25 cellular contexts compared by ENCODE assay signal in genomic region chr16:2749936-2750335, GRCh38. TPM values are rescaled to one million over a fixed set of nuclear protein-coding genes. Genes with fewer than 3 reads are reported as not detected.
DNase-seq lines count a peak whose midpoint lies in the region; ATAC-seq and TF ChIP-seq lines count a peak whose summit lies in the region.
"Had no signal": no experiment of that assay in that cellular context is flagged by ENCODE, and none has a peak within 500 bp of the region (broad histone marks: within the 10 kb centered on the region; RNA-seq: fewer than 3 reads in every experiment).

No MANE protein-coding gene starts in this region.

- intact Hi-C loops in activated CD8-positive, alpha-beta T cell treated with anti-CD3 and anti-CD28 coated beads for 36 hours (cut with micrococcal nuclease) = no loop called here
- intact Hi-C loops in posterior vena cava (cut with DNase I) (no loop called here), left lung (cut with DNase I) (no loop called here)

- H3K9me3 Mint-ChIP-seq in activated CD8-positive, alpha-beta T cell treated with anti-CD3 and anti-CD28 coated beads, Interleukin-2, amount 10 ng/mL, durations not matched to agents 7 days and 5 days (ENCODE audit: insufficient read depth) = no peaks in the 10 kb centered on the region
- H3K9me3 Mint-ChIP-seq in activated CD8-positive, alpha-beta T cell treated with anti-CD3 and anti-CD28 coated beads for 36 hours = peaks cover 1% of the 10 kb centered on the region
- H3K9me3 Mint-ChIP-seq in endothelial cell (ENCODE audit: unreplicated experiment) = no peaks in the 10 kb centered on the region
- H3K9me3 Mint-ChIP-seq: activated naive CD4-positive, alpha-beta T cell treated with anti-CD3 and anti-CD28 coated beads for 36 hours had no signal

- H3K27me3 Mint-ChIP-seq in activated CD8-positive, alpha-beta T cell treated with anti-CD3 and anti-CD28 coated beads, Interleukin-2, amount 10 ng/mL, durations not matched to agents 7 days and 5 days (ENCODE audit: low read depth) = no peaks in the 10 kb centered on the region
- no peaks in the 10 kb centered on the region for H3K27me3 Mint-ChIP-seq in activated CD8-positive, alpha-beta T cell treated with anti-CD3 and anti-CD28 coated beads for 36 hours
- H3K27me3 Mint-ChIP-seq in endothelial cell (ENCODE audit: unreplicated experiment) = peaks cover 18% of the 10 kb centered on the region

- H3K27ac ChIP-seq in HUES6 (ENCODE audit: low read depth, low read length) = no peak overlapping the region
- no peak overlapping the region for H3K27ac ChIP-seq in left lung
- H3K27ac ChIP-seq: ascending aorta, BLaER1, esophagus muscularis mucosa, KMS-11, right atrium auricular region, upper lobe of right lung had no signal

- peaks cover 32% of the 10 kb centered on the region for H3K36me3 Mint-ChIP-seq in activated CD8-positive, alpha-beta T cell treated with anti-CD3 and anti-CD28 coated beads, Interleukin-2, amount 10 ng/mL, durations not matched to agents 7 days and 5 days (ENCODE audit: low read depth)
- H3K36me3 Mint-ChIP-seq in activated CD8-positive, alpha-beta T cell treated with anti-CD3 and anti-CD28 coated beads for 36 hours (ENCODE audit: low read depth) = peaks cover 30% of the 10 kb centered on the region
- H3K36me3 Mint-ChIP-seq in endothelial cell (ENCODE audit: low read depth, unreplicated experiment) = peaks cover 14% of the 10 kb centered on the region

- peaks cover 41% of the 10 kb centered on the region for H3K4me1 Mint-ChIP-seq in activated CD8-positive, alpha-beta T cell treated with anti-CD3 and anti-CD28 coated beads, Interleukin-2, amount 10 ng/mL, durations not matched to agents 7 days and 5 days (ENCODE audit: low read depth)
- peaks cover 21% of the 10 kb centered on the region for H3K4me1 Mint-ChIP-seq in activated CD8-positive, alpha-beta T cell treated with anti-CD3 and anti-CD28 coated beads for 36 hours (ENCODE audit: low read depth)
- peaks cover 29% of the 10 kb centered on the region for H3K4me1 Mint-ChIP-seq in endothelial cell (ENCODE audit: unreplicated experiment)

- H3K36me3 ChIP-seq in HUES6 (ENCODE audit: control insufficient read depth, insufficient read depth, low read length) (peaks cover 9% of the 10 kb centered on the region), left lung (no peaks in the 10 kb centered on the region)
- H3K36me3 ChIP-seq: ascending aorta, esophagus muscularis mucosa, right atrium auricular region, upper lobe of right lung had no signal

- ATAC-seq in activated CD8-positive, alpha-beta T cell treated with anti-CD3 and anti-CD28 coated beads, Interleukin-2, amount 10 ng/mL, durations not matched to agents 7 days and 5 days = no peak
- no peak for ATAC-seq in activated CD8-positive, alpha-beta T cell treated with anti-CD3 and anti-CD28 coated beads for 36 hours
- ATAC-seq in HG03108 (IDR thresholded peaks at IDR 0.05; ENCODE audit: unreplicated experiment) (no peak), left lung (no peak)
- ATAC-seq: left ventricle myocardium superior, upper lobe of right lung had no signal

- peak overlapping the region; percentile 10 for H3K9ac ChIP-seq in HUES6 (ENCODE audit: low read length)
- H3K9ac ChIP-seq: BLaER1, KMS-11 had no signal

- peak; percentile 46 for DNase-seq in activated CD8-positive, alpha-beta T cell treated with anti-CD3 and anti-CD28 coated beads, Interleukin-2, amount 10 ng/mL, durations not matched to agents 7 days and 5 days
- DNase-seq in activated CD8-positive, alpha-beta T cell treated with anti-CD3 and anti-CD28 coated beads for 36 hours = no peak
- DNase-seq in endothelial cell (ENCODE audit: low spot score) = no peak
- DNase-seq in posterior vena cava (ENCODE audit: low spot score) = peak; percentile 68
- no peak for DNase-seq in NCI-H1417 treated with DMSO at 0.1 percent for 48 hours (lab: John Stamatoyannopoulos, UW)
- DNase-seq in left lung = no peak
- DNase-seq: activated naive CD4-positive, alpha-beta T cell treated with anti-CD3 and anti-CD28 coated beads for 36 hours; effector CD4-positive, alpha-beta T cell; hippocampal formation; left ventricle myocardium superior; MV-4-11; NCI-H1694 treated with DMSO at 0.1 percent for 48 hours; NCI-H748 treated with DMSO at 0.1 percent for 48 hours; stimulated activated CD4-positive, alpha-beta T cell treated with anti-CD3 and anti-CD28 coated beads, Interleukin-4, amount 100 ng/mL, for 24 hours; upper lobe of right lung had no signal

- CTCF ChIA-PET in activated CD8-positive, alpha-beta T cell treated with anti-CD3 and anti-CD28 coated beads, Interleukin-2, amount 10 ng/mL, durations not matched to agents 7 days and 5 days (lab: Charles Lee) = no interaction called here
- CTCF ChIA-PET in activated CD8-positive, alpha-beta T cell treated with anti-CD3 and anti-CD28 coated beads for 36 hours (lab: Charles Lee) = no interaction called here

- H3K9me3 ChIP-seq in HUES6 (ENCODE audit: control insufficient read depth, insufficient read depth, low read depth, low read length) = no peaks in the 10 kb centered on the region
- H3K9me3 ChIP-seq in left lung = no peaks in the 10 kb centered on the region
- H3K9me3 ChIP-seq: ascending aorta, BLaER1, esophagus muscularis mucosa, right atrium auricular region, upper lobe of right lung had no signal

- peak overlapping the region; percentile 68 for H3K27ac Mint-ChIP-seq in activated CD8-positive, alpha-beta T cell treated with anti-CD3 and anti-CD28 coated beads, Interleukin-2, amount 10 ng/mL, durations not matched to agents 7 days and 5 days
- H3K27ac Mint-ChIP-seq in activated CD8-positive, alpha-beta T cell treated with anti-CD3 and anti-CD28 coated beads for 36 hours = no peak overlapping the region
- peak overlapping the region; percentile 75 for H3K27ac Mint-ChIP-seq in endothelial cell (ENCODE audit: unreplicated experiment)

- H3K4me1 ChIP-seq in HUES6 (ENCODE audit: control insufficient read depth, insufficient read depth, low read length) (peaks cover 13% of the 10 kb centered on the region), left lung (peaks cover 15 to 23% of the 10 kb centered on the region in 2 donors)

- H3K4me3 ChIP-seq in HUES6 (ENCODE audit: low read depth, low read length) (no peak overlapping the region), left lung (no peak overlapping the region)
- H3K4me3 ChIP-seq: ascending aorta, BLaER1, esophagus muscularis mucosa, right atrium auricular region, upper lobe of right lung had no signal

- POLR2A ChIA-PET in activated CD8-positive, alpha-beta T cell treated with anti-CD3 and anti-CD28 coated beads, Interleukin-2, amount 10 ng/mL, durations not matched to agents 7 days and 5 days (lab: Charles Lee) = interaction anchor here (5.8 kb wide), 1 partner anchor 25 kb away, joined by 60 read pairs; the partner anchor contains the start of gene ELOB
- POLR2A ChIA-PET in activated CD8-positive, alpha-beta T cell treated with anti-CD3 and anti-CD28 coated beads for 36 hours (lab: Charles Lee) = no interaction called here

- H3K27me3 ChIP-seq in HUES6 (ENCODE audit: control insufficient read depth, insufficient read depth, low read length) (no peaks in the 10 kb centered on the region), left lung (no peaks in the 10 kb centered on the region)
- H3K27me3 ChIP-seq: ascending aorta, BLaER1, esophagus muscularis mucosa, right atrium auricular region, upper lobe of right lung had no signal

- peak overlapping the region; percentile 90 for H3K4me3 Mint-ChIP-seq in activated CD8-positive, alpha-beta T cell treated with anti-CD3 and anti-CD28 coated beads, Interleukin-2, amount 10 ng/mL, durations not matched to agents 7 days and 5 days
- H3K4me3 Mint-ChIP-seq in activated CD8-positive, alpha-beta T cell treated with anti-CD3 and anti-CD28 coated beads for 36 hours = no peak overlapping the region
- H3K4me3 Mint-ChIP-seq in endothelial cell (ENCODE audit: unreplicated experiment) = no peak overlapping the region

- no peak for TF ChIP-seq CTCF in activated CD8-positive, alpha-beta T cell treated with anti-CD3 and anti-CD28 coated beads for 36 hours (IDR thresholded peaks at IDR 0.05)
- no peak for TF ChIP-seq CTCF in endothelial cell (IDR thresholded peaks at IDR 0.05; ENCODE audit: unreplicated experiment)
- TF ChIP-seq CTCF in left lung (IDR thresholded peaks at IDR 0.05) = no peak

RNA-seq across cellular contexts. Expression of gene SRRM2, which starts 2.5 kb away (rescaled TPM):
- total RNA-seq in activated CD8-positive, alpha-beta T cell treated with anti-CD3 and anti-CD28 coated beads, Interleukin-2, amount 10 ng/mL, durations not matched to agents 7 days and 5 days = 100 to 1,000 TPM; 501 to 511 TPM
- 100 to 1,000 TPM; 518 to 561 TPM for total RNA-seq in activated CD8-positive, alpha-beta T cell treated with anti-CD3 and anti-CD28 coated beads for 36 hours
- 456 TPM for total RNA-seq in endothelial cell (ENCODE audit: unreplicated experiment)
- total RNA-seq in posterior vena cava = 100 to 1,000 TPM; 320 to 360 TPM
- total RNA-seq in left lung = 100 to 1,000 TPM; 536 to 562 TPM

RNA-seq across cellular contexts. Expression of gene ELOB, which starts 27.1 kb away (rescaled TPM):
- total RNA-seq in activated CD8-positive, alpha-beta T cell treated with anti-CD3 and anti-CD28 coated beads, Interleukin-2, amount 10 ng/mL, durations not matched to agents 7 days and 5 days = 100 to 1,000 TPM; 163 to 182 TPM
- 100 to 1,000 TPM; 174 to 178 TPM for total RNA-seq in activated CD8-positive, alpha-beta T cell treated with anti-CD3 and anti-CD28 coated beads for 36 hours
- total RNA-seq in endothelial cell (ENCODE audit: unreplicated experiment) (195 TPM), posterior vena cava (100 to 1,000 TPM; 182 to 196 TPM), left lung (100 to 1,000 TPM; 200 to 205 TPM)

RNA-seq across cellular contexts. Expression of gene PRSS27, which starts 29.9 kb away (rescaled TPM):
- total RNA-seq in activated CD8-positive, alpha-beta T cell treated with anti-CD3 and anti-CD28 coated beads, Interleukin-2, amount 10 ng/mL, durations not matched to agents 7 days and 5 days = 1 to 10 TPM in 1 of 2 experiments, under 1 TPM in 1; 0.70 to 1.0 TPM
- 1 to 10 TPM; 1.2 to 1.4 TPM for total RNA-seq in activated CD8-positive, alpha-beta T cell treated with anti-CD3 and anti-CD28 coated beads for 36 hours
- total RNA-seq in endothelial cell (ENCODE audit: unreplicated experiment) = 0.90 TPM
- 1 to 10 TPM in 1 of 2 donors, under 1 TPM in 1; 0.71 to 1.4 TPM for total RNA-seq in posterior vena cava
- total RNA-seq in left lung = under 1 TPM; 0.45 to 0.70 TPM
- total RNA-seq: ascending aorta had no signal

RNA-seq across cellular contexts. Expression of gene PRSS33, which starts 37.4 kb away (rescaled TPM):
- total RNA-seq in activated CD8-positive, alpha-beta T cell treated with anti-CD3 and anti-CD28 coated beads, Interleukin-2, amount 10 ng/mL, durations not matched to agents 7 days and 5 days = not detected
- under 1 TPM in 1 of 2 experiments, not detected in 1; 0.29 TPM for total RNA-seq in activated CD8-positive, alpha-beta T cell treated with anti-CD3 and anti-CD28 coated beads for 36 hours
- total RNA-seq in endothelial cell (ENCODE audit: unreplicated experiment) (not detected), posterior vena cava (not detected), left lung (not detected)
- total RNA-seq: chondrocyte, esophagus muscularis mucosa, frontal cortex, left ventricle myocardium superior, right atrium auricular region, upper lobe of right lung had no signal

RNA-seq across cellular contexts. Expression of gene PRSS41, which starts 48.3 kb away (rescaled TPM):
- not detected for total RNA-seq in activated CD8-positive, alpha-beta T cell treated with anti-CD3 and anti-CD28 coated beads, Interleukin-2, amount 10 ng/mL, durations not matched to agents 7 days and 5 days
- total RNA-seq in activated CD8-positive, alpha-beta T cell treated with anti-CD3 and anti-CD28 coated beads for 36 hours = not detected
- not detected for total RNA-seq in endothelial cell (ENCODE audit: unreplicated experiment)
- total RNA-seq in posterior vena cava = not detected
- not detected for total RNA-seq in left lung
- total RNA-seq: activated naive CD4-positive, alpha-beta T cell treated with anti-CD3 and anti-CD28 coated beads for 36 hours; ascending aorta; chondrocyte; esophagus muscularis mucosa; frontal cortex; HT-29; left ventricle myocardium superior; right atrium auricular region; upper lobe of right lung had no signal

Comparison
In these comparisons a context has a peak if more than half of its experiments do, and no peak if none do; other contexts are left out.
1. DNase-seq: peak in activated CD8-positive, alpha-beta T cell treated with anti-CD3 and anti-CD28 coated beads, Interleukin-2, amount 10 ng/mL, durations not matched to agents 7 days and 5 days (single experiment) and posterior vena cava (single experiment); none in activated CD8-positive, alpha-beta T cell treated with anti-CD3 and anti-CD28 coated beads for 36 hours (single experiment), endothelial cell (single experiment), NCI-H1417 treated with DMSO at 0.1 percent for 48 hours (single experiment) and left lung (0 of 2).